In the genomic region with DNA sequence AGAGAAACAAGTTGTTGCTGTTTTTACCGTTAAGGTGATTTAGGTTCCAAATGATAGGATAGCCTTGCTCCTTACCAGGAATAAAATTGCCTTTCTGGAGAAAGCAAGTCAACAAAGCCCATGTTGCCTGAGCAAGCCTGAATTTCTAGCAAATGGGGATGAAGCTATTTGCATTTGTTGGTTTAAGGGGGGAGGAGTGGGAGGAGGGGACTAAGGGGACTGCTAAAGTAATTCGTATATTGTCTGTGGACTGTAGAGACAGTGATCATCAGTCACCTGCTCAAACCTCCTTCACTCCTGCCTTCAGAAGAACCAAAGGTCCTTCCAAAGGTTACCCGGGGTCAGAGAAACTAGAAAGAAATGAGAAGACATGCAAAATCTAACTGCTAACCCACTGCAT, we compare ENCODE assay signal across 32 cellular contexts.
DNase-seq lines count a peak whose midpoint lies in the region; ATAC-seq and TF ChIP-seq lines count a peak whose summit lies in the region.
"Had no signal": no experiment of that assay in that cellular context is flagged by ENCODE, and none has a peak within 500 bp of the region (broad histone marks: within the 10 kb centered on the region; RNA-seq: fewer than 3 reads in every experiment).

No MANE protein-coding gene starts in this region.

- ATAC-seq in GM19351 (IDR thresholded peaks at IDR 0.05; ENCODE audit: unreplicated experiment): no peak
- ATAC-seq: heart right ventricle, left lobe of liver, right cardiac atrium, SK-N-SH treated with all-trans-retinoic acid at 6 μM for 48 hours had no signal

- no peak overlapping the region for H3K27ac ChIP-seq in iPS-20b (ENCODE audit: low read length)
- H3K27ac ChIP-seq: esophagus muscularis mucosa, heart right ventricle, suprapubic skin had no signal

- H3K4me3 ChIP-seq in iPS-20b (ENCODE audit: low read length): peak overlapping the region; percentile 51
- H3K4me3 ChIP-seq: esophagus muscularis mucosa, heart right ventricle, smooth muscle cell, suprapubic skin had no signal

- peak; percentile 4 for DNase-seq in NCI-H510A treated with DMSO at 0.1 percent for 48 hours (lab: John Stamatoyannopoulos, UW)
- DNase-seq in NCI-H510A (lab: John Stamatoyannopoulos, UW): no peak
- DNase-seq in NCI-H69 (lab: John Stamatoyannopoulos, UW): peak; percentile 25
- no peak for DNase-seq in central memory CD4-positive, alpha-beta T cell
- DNase-seq in GM10266 (ENCODE audit: extremely low spot score): no peak
- DNase-seq: activated CD4-positive, alpha-beta memory T cell treated with anti-CD3 and anti-CD28 coated beads, Interleukin-2, amount 10 ng/mL, durations not matched to agents 7 days and 5 days; activated CD4-positive, CD25-positive, alpha-beta regulatory T cell treated with anti-CD3 and anti-CD28 coated beads, Interleukin-2, amount 50 U/mL, for 72 hours; activated CD8-positive, alpha-beta memory T cell treated with anti-CD3 and anti-CD28 coated beads, Interleukin-2, amount 50 U/mL, for 4 hours; activated naive CD4-positive, alpha-beta T cell treated with Interleukin-2 at 50 U/mL for 16 hours; AML-193; Calu3; caudate nucleus; CD4-positive, CD25-positive, alpha-beta regulatory T cell; dermis blood vessel endothelial cell; DND-41; foreskin fibroblast; heart right ventricle; MM.1S; NCI-H1105 treated with DMSO at 0.1 percent for 48 hours; NCI-H2081; NCI-H446 treated with DMSO at 0.1 percent for 48 hours; posterior cingulate gyrus; right cardiac atrium; Right ventricle myocardium superior; stimulated activated naive CD4-positive, alpha-beta T cell treated with Interleukin-2 at 50 U/mL for 16 hours had no signal

- H3K4me1 ChIP-seq in iPS-20b (ENCODE audit: insufficient read depth, low read length): peaks cover 33% of the 10 kb centered on the region
- H3K4me1 ChIP-seq: heart right ventricle, suprapubic skin had no signal

- no peaks in the 10 kb centered on the region for H3K9me3 ChIP-seq in iPS-20b (ENCODE audit: insufficient read depth, low read depth, low read length)
- H3K9me3 ChIP-seq: esophagus muscularis mucosa, heart right ventricle, suprapubic skin had no signal

- H3K36me3 ChIP-seq in iPS-20b (ENCODE audit: insufficient read depth, low read depth, low read length): no peaks in the 10 kb centered on the region
- H3K36me3 ChIP-seq: esophagus muscularis mucosa, heart right ventricle, suprapubic skin had no signal

- no peak for TF ChIP-seq CTCF in GM10266 (IDR thresholded peaks at IDR 0.05; ENCODE audit: control insufficient read depth, insufficient read depth, low read depth, missing control alignments)

- peak overlapping the region; percentile 20; the same call in 1 of the 2 replicates for H3K9ac ChIP-seq in iPS-20b (ENCODE audit: low read depth, low read length)

- no peaks in the 10 kb centered on the region for H3K27me3 ChIP-seq in iPS-20b (ENCODE audit: insufficient read depth, low read length)
- H3K27me3 ChIP-seq: esophagus muscularis mucosa, suprapubic skin had no signal

Comparison
In these comparisons a context has a peak if more than half of its experiments do, and no peak if none do; other contexts are left out.
1. DNase-seq: peak in NCI-H510A treated with DMSO at 0.1 percent for 48 hours (single experiment) and NCI-H69 (single experiment); none in NCI-H510A (single experiment), central memory CD4-positive, alpha-beta T cell (single experiment) and GM10266 (single experiment).